11 cellular contexts compared by ENCODE assay signal in the genomic region with DNA sequence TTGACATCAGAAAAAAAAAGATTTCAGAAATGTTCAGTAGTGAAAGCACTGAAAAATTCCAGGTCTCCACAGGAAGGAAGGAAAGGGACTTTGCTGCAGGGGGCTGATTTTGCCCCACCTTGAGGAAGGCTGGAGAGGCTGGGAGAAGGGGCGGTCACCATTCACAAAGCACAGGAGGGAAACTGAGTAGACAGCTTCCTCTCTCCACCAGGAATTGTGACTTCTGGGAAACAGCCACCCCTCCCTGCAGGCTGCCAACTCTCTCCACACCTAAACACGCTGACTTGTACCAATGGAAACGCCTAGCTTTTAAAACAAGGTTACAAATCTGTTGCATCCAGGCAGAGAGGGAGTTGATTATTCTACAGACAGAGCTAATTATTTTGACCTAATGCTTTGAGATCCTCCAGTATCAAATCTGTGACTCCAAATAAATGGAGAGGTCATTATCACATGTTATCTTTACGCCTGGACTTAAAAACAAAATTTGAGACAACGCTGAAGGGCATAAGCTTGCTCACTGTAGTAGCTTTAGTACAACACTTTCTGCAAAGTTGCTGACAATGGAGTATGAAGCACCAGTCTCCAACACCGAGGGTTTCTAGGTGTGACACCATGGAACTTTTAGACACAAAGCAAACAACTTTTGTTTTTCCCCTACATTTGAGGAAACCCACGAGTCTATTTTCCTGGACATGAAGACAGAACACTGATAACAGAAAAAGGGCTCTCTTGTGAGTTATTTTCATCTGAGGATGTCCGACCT. TPM values are rescaled to one million over a fixed set of nuclear protein-coding genes. Genes with fewer than 3 reads are reported as not detected.
DNase-seq lines count a peak whose midpoint lies in the region; ATAC-seq and TF ChIP-seq lines count a peak whose summit lies in the region.
"Had no signal": no experiment of that assay in that cellular context is flagged by ENCODE, and none has a peak within 500 bp of the region (broad histone marks: within the 10 kb centered on the region; RNA-seq: fewer than 3 reads in every experiment).

No MANE protein-coding gene starts in this region.

- DNase-seq in activated B cell treated with CpG ODN at 0.5 μM for 24 hours (no peak), esophagus muscularis mucosa (ENCODE audit: extremely low spot score) (peak; percentile 89), neuronal stem cell (ENCODE audit: low spot score) (no peak), WTC11 (ENCODE audit: low spot score) (no peak), SK-N-DZ (ENCODE audit: low spot score) (no peak), HK-2 (ENCODE audit: unreplicated experiment) (no peak)
- DNase-seq: midbrain; spleen; stimulated activated CD8-positive, alpha-beta memory T cell treated with anti-CD3 and anti-CD28 coated beads, Interleukin-4, amount 100 ng/mL, for 48 hours had no signal

- no peak overlapping the region for H4K8ac ChIP-seq in neuronal stem cell (ENCODE audit: low read depth, low read length)

- H3K4me1 ChIP-seq in HEK293 (ENCODE audit: control insufficient read depth, insufficient read depth, low read length), result peaks cover 34% of the 10 kb centered on the region
- H3K4me1 ChIP-seq in esophagus muscularis mucosa, result peaks cover 13 to 39% (median 21%) of the 10 kb centered on the region in 4 donors
- H3K4me1 ChIP-seq in neuronal stem cell (ENCODE audit: control insufficient read depth in 2 of 2, insufficient read depth in 1 of 2, low read depth in 1 of 2, low read length in 2 of 2), result peaks cover 6 to 23% of the 10 kb centered on the region in 2 donors

- H3K27ac ChIP-seq in HEK293 (ENCODE audit: extremely low read depth, low read depth, low read length), result peak overlapping the region; percentile 54
- no peak overlapping the region for H3K27ac ChIP-seq in esophagus muscularis mucosa (replicated peaks in 1 of 4)
- peak overlapping the region; percentile 38 for H3K27ac ChIP-seq in neuronal stem cell (replicated peaks; ENCODE audit: low read length)

- H3K9ac ChIP-seq in neuronal stem cell (ENCODE audit: low read depth, low read length, poor library complexity), result no peak overlapping the region

- no peak overlapping the region for H2AFZ ChIP-seq in neuronal stem cell (ENCODE audit: low read length)

- 79% methylated on average over 8 of the region's 8 CpGs for WGBS in esophagus muscularis mucosa
- WGBS in neuronal stem cell (ENCODE audit: extremely low coverage in 2 of 2, insufficient read length in 2 of 2, insufficient replicate concordance in 1 of 2), 2 donors, result no CpG with 5 or more reads among the region's 8 CpGs

- peaks cover 42% of the 10 kb centered on the region for H3K4me1 Mint-ChIP-seq in activated B cell treated with CpG ODN at 0.5 μM for 24 hours
- peaks cover 39% of the 10 kb centered on the region for H3K4me1 Mint-ChIP-seq in WTC11

- H3K79me1 ChIP-seq in neuronal stem cell (ENCODE audit: low read depth, low read length), result peaks cover 3% of the 10 kb centered on the region

- ATAC-seq in activated B cell treated with CpG ODN at 0.5 μM for 24 hours (ENCODE audit: low read depth) (no peak), WTC11 (no peak), HG03354 (IDR thresholded peaks at IDR 0.05; ENCODE audit: poor library complexity, severe bottlenecking, unreplicated experiment) (no peak)

- H3K4me3 Mint-ChIP-seq in activated B cell treated with CpG ODN at 0.5 μM for 24 hours (peak overlapping the region; percentile 42), WTC11 (no peak overlapping the region)

- no peak overlapping the region for H2AK5ac ChIP-seq in neuronal stem cell (ENCODE audit: low read depth, low read length)

- TF ChIP-seq CTCF in HEK293 (tag by site-specific recombination; IDR thresholded peaks at IDR 0.05) (no peak), activated B cell treated with CpG ODN at 0.5 μM for 24 hours (IDR thresholded peaks at IDR 0.05) (no peak), esophagus muscularis mucosa (IDR thresholded peaks at IDR 0.05) (no peak), WTC11 (IDR thresholded peaks at IDR 0.05) (no peak)

- no peak overlapping the region for H3K23ac ChIP-seq in neuronal stem cell (ENCODE audit: low read depth, low read length, poor library complexity)

- CTCF ChIA-PET in HEK293 (lab: Yijun Ruan, JAX), result interaction anchor here (0.5 kb wide), 1 partner anchor 249 kb away, joined by 3 read pairs; no protein-coding TSS in a partner anchor
- CTCF ChIA-PET in activated B cell treated with CpG ODN at 0.5 μM for 24 hours (lab: Charles Lee), result no interaction called here
- CTCF ChIA-PET in WTC11 (lab: Charles Lee), result no interaction called here

- TF ChIP-seq POLR2A in esophagus muscularis mucosa (IDR thresholded peaks at IDR 0.05; ENCODE audit: low read depth), result no peak

- H2BK12ac ChIP-seq in neuronal stem cell (ENCODE audit: low read length), result no peak overlapping the region

- no peaks in the 10 kb centered on the region for H3K9me3 ChIP-seq in HEK293 (ENCODE audit: control insufficient read depth, insufficient read depth, low read depth, low read length)
- no peaks in the 10 kb centered on the region for H3K9me3 ChIP-seq in esophagus muscularis mucosa
- H3K9me3 ChIP-seq in neuronal stem cell (replicated peaks in 1 of 2; ENCODE audit: control insufficient read depth in 2 of 2, insufficient read depth in 1 of 2, low read depth in 1 of 2, low read length in 2 of 2), result no peaks in the 10 kb centered on the region
- H3K9me3 ChIP-seq: spleen had no signal

- no peak overlapping the region for H2BK5ac ChIP-seq in neuronal stem cell (ENCODE audit: low read length)

- H3K36me3 ChIP-seq in HEK293 (ENCODE audit: control insufficient read depth in 2 of 2, insufficient read depth in 1 of 2, low read length in 2 of 2) (no peaks in the 10 kb centered on the region), esophagus muscularis mucosa (no peaks in the 10 kb centered on the region), neuronal stem cell (replicated peaks in 1 of 2; ENCODE audit: control insufficient read depth in 2 of 2, insufficient read depth in 2 of 2, low read length in 2 of 2) (peaks cover 0 to 1% of the 10 kb centered on the region in 2 donors)
- H3K36me3 ChIP-seq: spleen had no signal

- H3K4me2 ChIP-seq in neuronal stem cell (ENCODE audit: insufficient read depth, low read length, poor library complexity, severe bottlenecking), result no peak overlapping the region

- no peaks in the 10 kb centered on the region for H3K27me3 Mint-ChIP-seq in activated B cell treated with CpG ODN at 0.5 μM for 24 hours
- no peaks in the 10 kb centered on the region for H3K27me3 Mint-ChIP-seq in WTC11 (ENCODE audit: low read depth)

- H3K27ac Mint-ChIP-seq in activated B cell treated with CpG ODN at 0.5 μM for 24 hours (peak overlapping the region; percentile 19), WTC11 (no peak overlapping the region)

- POLR2A ChIA-PET in HEK293 (lab: Yijun Ruan, JAX) (interaction anchor here (0.9 kb wide), 2 partner anchors 11 to 43 kb away, joined by 4 read pairs; partner anchors contain the start of gene EPHA4), activated B cell treated with CpG ODN at 0.5 μM for 24 hours (lab: Charles Lee) (interaction anchor here (0.9 to 1.3 kb wide), 3 partner anchors 11 to 27 kb away, joined by 3 read pairs; no protein-coding TSS in a partner anchor), WTC11 (lab: Charles Lee) (no interaction called here)

- H3K18ac ChIP-seq in neuronal stem cell (ENCODE audit: low read length), result no peak overlapping the region

- no peak overlapping the region for H3K4ac ChIP-seq in neuronal stem cell (ENCODE audit: low read length)

- H2BK120ac ChIP-seq in neuronal stem cell (ENCODE audit: low read depth, low read length), result no peak overlapping the region

- no peak overlapping the region for H3K14ac ChIP-seq in neuronal stem cell (ENCODE audit: low read length)

- H3K4me3 ChIP-seq in HEK293 (ENCODE audit: low read depth, low read length) (no peak overlapping the region), esophagus muscularis mucosa (no peak overlapping the region), neuronal stem cell (ENCODE audit: low read length in 2 of 2) (no peak overlapping the region)

- H2BK15ac ChIP-seq in neuronal stem cell (ENCODE audit: low read length), result no peak overlapping the region

- H4K91ac ChIP-seq in neuronal stem cell (ENCODE audit: low read depth, low read length, poor library complexity), result no peak overlapping the region

- H3K9me3 Mint-ChIP-seq in activated B cell treated with CpG ODN at 0.5 μM for 24 hours, result no peaks in the 10 kb centered on the region
- H3K9me3 Mint-ChIP-seq in WTC11, result peaks cover 3% of the 10 kb centered on the region; the same call in 1 of the 2 replicates

- intact Hi-C loops in activated B cell treated with CpG ODN at 0.5 μM for 24 hours (cut with micrococcal nuclease), result loop anchor here (2.0 kb wide), 1 partner anchor 13 kb away; no protein-coding TSS in a partner anchor
- intact Hi-C loops in esophagus muscularis mucosa (cut with DNase I), result no loop called here

- no peaks in the 10 kb centered on the region for H3K36me3 Mint-ChIP-seq in activated B cell treated with CpG ODN at 0.5 μM for 24 hours (ENCODE audit: low read depth)
- H3K36me3 Mint-ChIP-seq in WTC11, result 0 out of 2 replicates have a peak, but pooled peaks cover 2% of the 10 kb centered on the region

- H3K27me3 ChIP-seq in esophagus muscularis mucosa (no peaks in the 10 kb centered on the region), neuronal stem cell (ENCODE audit: control insufficient read depth in 3 of 3, insufficient read depth in 3 of 3, low read depth in 1 of 3, low read length in 3 of 3) (no peaks in the 10 kb centered on the region)
- H3K27me3 ChIP-seq: spleen had no signal

- no peak for TF ChIP-seq EP300 in esophagus muscularis mucosa (IDR thresholded peaks at IDR 0.05)

TF ChIP-seq in HEK293, 187 proteins besides CTCF, POLR2A, EP300 and RAD21 (continues in another document):
- peak; percentile 25; the same call in 1 of the 2 replicates for TF ChIP-seq TRIM28 (IDR thresholded peaks at IDR 0.05; ENCODE audit: borderline replicate concordance, low read length)

TF ChIP-seq in WTC11, 78 proteins besides CTCF, POLR2A, EP300 and RAD21 (continues in another document):
- TF ChIP-seq, protein P1, sequence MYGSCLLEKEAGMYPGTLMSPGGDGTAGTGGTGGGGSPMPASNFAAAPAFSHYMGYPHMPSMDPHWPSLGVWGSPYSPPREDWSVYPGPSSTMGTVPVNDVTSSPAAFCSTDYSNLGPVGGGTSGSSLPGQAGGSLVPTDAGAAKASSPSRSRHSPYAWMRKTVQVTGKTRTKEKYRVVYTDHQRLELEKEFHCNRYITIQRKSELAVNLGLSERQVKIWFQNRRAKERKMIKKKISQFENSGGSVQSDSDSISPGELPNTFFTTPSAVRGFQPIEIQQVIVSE (CRISPR knock-in tag; IDR thresholded peaks at IDR 0.05; ENCODE audit: borderline replicate concordance), result no peak

RNA-seq across cellular contexts. Expression of gene EPHA4, which starts 42.7 kb away (rescaled TPM):
- total RNA-seq in activated B cell treated with CpG ODN at 0.5 μM for 24 hours, result 23.9 and 26.4 TPM in 2 replicates
- 10 to 100 TPM; 15.4 to 25.9 (median 20.2) TPM for total RNA-seq in esophagus muscularis mucosa
- polyA plus RNA-seq in neuronal stem cell (2013, experiment 1 of 2), result 86.2 TPM
- polyA plus RNA-seq in neuronal stem cell (2013, experiment 2 of 2), result 97.7 TPM
- total RNA-seq in WTC11 (2021), result 6.7 to 11.0 TPM (median 6.8 TPM) in 3 replicates
- not detected in 2 replicates for polyA plus RNA-seq in SK-N-DZ (2014; cell fraction: cytosol; rRNA removed)
- polyA plus RNA-seq in SK-N-DZ (2014; cell fraction: nucleus; rRNA removed), result not detected in 2 replicates

Comparison
In these comparisons a context has a peak if more than half of its experiments do, and no peak if none do; other contexts are left out.
1. H3K27ac ChIP-seq: peak in HEK293 (single experiment) and neuronal stem cell (single experiment); none in esophagus muscularis mucosa (0 of 4).